Comparison of ENCODE assay signal across 8 cellular contexts in genomic region chr7:76166404-76167255, GRCh38. TPM values are rescaled to one million over a fixed set of nuclear protein-coding genes. Genes with fewer than 3 reads are reported as not detected.
DNase-seq lines count a peak whose midpoint lies in the region; ATAC-seq and TF ChIP-seq lines count a peak whose summit lies in the region.

No MANE protein-coding gene starts in this region.

- no peaks in the 10 kb centered on the region for H3K27me3 ChIP-seq in left ventricle myocardium inferior (ENCODE audit: low read depth)
- no peaks in the 10 kb centered on the region for H3K27me3 ChIP-seq in upper lobe of left lung

- 3 to 4% methylated on average over 9 to 26 of the region's 67 CpGs for WGBS in upper lobe of left lung, 2 donors

- peaks cover 6% of the 10 kb centered on the region for H3K4me1 ChIP-seq in left ventricle myocardium inferior
- peaks cover 0 to 13% (median 6%) of the 10 kb centered on the region in 4 donors for H3K4me1 ChIP-seq in upper lobe of left lung

- peak in 1 of 4 donors; percentile 66 for TF ChIP-seq EP300 in upper lobe of left lung (IDR thresholded peaks at IDR 0.05)

- TF ChIP-seq CTCF in GM13976 (IDR thresholded peaks at IDR 0.05; ENCODE audit: borderline replicate concordance, control extremely low read depth, extremely low read depth, insufficient read depth, missing control alignments), result no peak
- peak; percentile 44 for TF ChIP-seq CTCF in left ventricle myocardium inferior (IDR thresholded peaks at IDR 0.05; ENCODE audit: borderline replicate concordance)
- peak in 3 of 6 experiments; percentile 41 to 56 (median 52) for TF ChIP-seq CTCF in upper lobe of left lung (IDR thresholded peaks at IDR 0.05)

- peak overlapping the region; percentile 73 for H3K4me3 ChIP-seq in left ventricle myocardium inferior
- H3K4me3 ChIP-seq in upper lobe of left lung, result peak overlapping the region; percentile 40 to 70 (median 56)

- TF ChIP-seq POLR2A in upper lobe of left lung (IDR thresholded peaks at IDR 0.05), result peak in 3 of 4 donors; percentile 81 to 90 (median 84)

- ATAC-seq in HG02852 (IDR thresholded peaks at IDR 0.05; ENCODE audit: unreplicated experiment) (peak; percentile 86), upper lobe of left lung (ENCODE audit: low FRiP score in 2 of 2) (peak; percentile 95 to 99)

- intact Hi-C loops in left ventricle myocardium inferior (cut with micrococcal nuclease), result no loop called here
- intact Hi-C loops in posterior vena cava (cut with DNase I), result no loop called here

- H3K36me3 ChIP-seq in left ventricle myocardium inferior (no peaks in the 10 kb centered on the region), upper lobe of left lung (no peaks in the 10 kb centered on the region)

- H3K9me3 ChIP-seq in left ventricle myocardium inferior (replicated peaks) (no peaks in the 10 kb centered on the region), upper lobe of left lung (no peaks in the 10 kb centered on the region)

- DNase-seq in GM13976 (ENCODE audit: low spot score) (peak; percentile 96), NCI-H1694 (lab: John Stamatoyannopoulos, UW) (peak; percentile 88), T-helper 2 cell (peak; percentile 74 to 95 (median 83)), left ventricle myocardium inferior (peak; percentile 99), posterior vena cava (ENCODE audit: low spot score) (peak; percentile 100), upper lobe of left lung (peak; percentile 98)

- in situ Hi-C loops in GM13976 (cut with MboI; ENCODE audit: low sequenced_read_pairs, unreplicated experiment), result no loop called here

- H3K27ac ChIP-seq in angular gyrus (ENCODE audit: low read depth, low read length), result peak overlapping the region; percentile 94
- H3K27ac ChIP-seq in left ventricle myocardium inferior (replicated peaks), result peak overlapping the region; percentile 93
- peak overlapping the region; percentile 76 to 87 (median 83) for H3K27ac ChIP-seq in upper lobe of left lung

RNA-seq across cellular contexts. Expression of gene SRRM3, which starts 35.1 kb away (rescaled TPM):
- total RNA-seq in left ventricle myocardium inferior (6.1 TPM), posterior vena cava (1 to 10 TPM; 5.2 to 5.3 TPM), upper lobe of left lung (1 to 10 TPM in 2 of 6 donors, under 1 TPM in 4; 0.30 to 1.5 (median 0.72) TPM)

Comparison
In these comparisons a context has a peak if more than half of its experiments do, and no peak if none do; other contexts are left out.
1. Peak in every context shown above with its lines: DNase-seq, ATAC-seq, H3K4me3 ChIP-seq and H3K27ac ChIP-seq.